ENCODE assay signal across 11 cellular contexts in the genomic region with DNA sequence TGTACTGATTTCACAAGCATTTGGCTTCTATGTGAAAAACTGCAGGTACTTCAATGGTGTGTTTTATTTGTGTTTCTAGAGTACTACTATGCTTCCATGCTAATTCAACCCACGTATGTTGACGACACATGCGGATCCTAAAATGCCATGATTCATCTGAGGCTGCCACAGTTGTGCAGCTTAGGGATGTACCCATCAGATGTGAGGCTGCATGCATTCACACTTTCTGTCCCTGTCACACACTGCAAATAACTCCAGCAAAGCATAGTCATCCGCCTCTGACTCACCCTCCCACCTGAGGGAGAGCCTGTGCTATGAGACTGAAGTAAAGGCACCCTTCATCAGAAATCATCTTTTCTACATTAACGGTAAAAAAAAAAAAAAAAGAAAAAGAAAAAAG. TPM values are rescaled to one million over a fixed set of nuclear protein-coding genes. Genes with fewer than 3 reads are reported as not detected.
A peak's percentile ranks its signal among the peaks of the same experiment; 100 is the strongest.
DNase-seq lines count a peak whose midpoint lies in the region; ATAC-seq and TF ChIP-seq lines count a peak whose summit lies in the region.
"Had no signal": no experiment of that assay in that cellular context is flagged by ENCODE, and none has a peak within 500 bp of the region (broad histone marks: within the 10 kb centered on the region; RNA-seq: fewer than 3 reads in every experiment).

No MANE protein-coding gene starts in this region.

- no peak overlapping the region for H3K27ac Mint-ChIP-seq in activated CD4-positive, alpha-beta memory T cell treated with anti-CD3 and anti-CD28 coated beads, Interleukin-2, amount 10 ng/mL, durations not matched to agents 7 days and 5 days

- no peak overlapping the region for H3K4me3 Mint-ChIP-seq in activated CD4-positive, alpha-beta memory T cell treated with anti-CD3 and anti-CD28 coated beads, Interleukin-2, amount 10 ng/mL, durations not matched to agents 7 days and 5 days

- TF ChIP-seq POLR2A in esophagus squamous epithelium (IDR thresholded peaks at IDR 0.05): no peak

- POLR2A ChIA-PET in activated CD4-positive, alpha-beta memory T cell treated with anti-CD3 and anti-CD28 coated beads, Interleukin-2, amount 10 ng/mL, durations not matched to agents 7 days and 5 days (lab: Charles Lee): interaction anchor here (1.0 kb wide), 2 partner anchors 20 to 22 kb away, joined by 3 to 4 read pairs; partner anchors contain the start of gene SERTAD2

- H3K4me1 Mint-ChIP-seq in activated CD4-positive, alpha-beta memory T cell treated with anti-CD3 and anti-CD28 coated beads, Interleukin-2, amount 10 ng/mL, durations not matched to agents 7 days and 5 days: peaks cover 10% of the 10 kb centered on the region

- no peak overlapping the region for H3K4me3 ChIP-seq in esophagus squamous epithelium
- H3K4me3 ChIP-seq: SJSA1 had no signal

- no peaks in the 10 kb centered on the region for H3K9me3 ChIP-seq in esophagus squamous epithelium
- H3K9me3 ChIP-seq: SJSA1 had no signal

- H3K27me3 Mint-ChIP-seq in activated CD4-positive, alpha-beta memory T cell treated with anti-CD3 and anti-CD28 coated beads, Interleukin-2, amount 10 ng/mL, durations not matched to agents 7 days and 5 days: no peaks in the 10 kb centered on the region

- H3K27me3 ChIP-seq in esophagus squamous epithelium: no peaks in the 10 kb centered on the region
- H3K27me3 ChIP-seq: SJSA1 had no signal

- CTCF ChIA-PET in activated CD4-positive, alpha-beta memory T cell treated with anti-CD3 and anti-CD28 coated beads, Interleukin-2, amount 10 ng/mL, durations not matched to agents 7 days and 5 days (lab: Charles Lee): interaction anchor here (0.8 to 1.3 kb wide), 2 partner anchors 22 to 29 kb away, joined by 3 read pairs; partner anchors contain the start of gene SERTAD2

- peaks cover 0 to 18% (median 0%) of the 10 kb centered on the region in 3 donors for H3K4me1 ChIP-seq in esophagus squamous epithelium

- intact Hi-C loops in esophagus squamous epithelium (cut with DNase I): no loop called here

- H3K36me3 Mint-ChIP-seq in activated CD4-positive, alpha-beta memory T cell treated with anti-CD3 and anti-CD28 coated beads, Interleukin-2, amount 10 ng/mL, durations not matched to agents 7 days and 5 days (ENCODE audit: low read depth): no peaks in the 10 kb centered on the region

- H3K27ac ChIP-seq in esophagus squamous epithelium: no peak overlapping the region
- H3K27ac ChIP-seq: HL-60, SJSA1 had no signal

- no peaks in the 10 kb centered on the region for H3K9me3 Mint-ChIP-seq in activated CD4-positive, alpha-beta memory T cell treated with anti-CD3 and anti-CD28 coated beads, Interleukin-2, amount 10 ng/mL, durations not matched to agents 7 days and 5 days

- TF ChIP-seq CTCF in esophagus squamous epithelium (IDR thresholded peaks at IDR 0.05): no peak

- ATAC-seq in HG03571 (IDR thresholded peaks at IDR 0.05; ENCODE audit: unreplicated experiment): no peak
- ATAC-seq in GM19324 (IDR thresholded peaks at IDR 0.05; ENCODE audit: low FRiP score, unreplicated experiment): no peak

- no peaks in the 10 kb centered on the region for H3K36me3 ChIP-seq in esophagus squamous epithelium
- H3K36me3 ChIP-seq: SJSA1 had no signal

- peak; percentile 50 for DNase-seq in HPDE6-E6E7 (ENCODE audit: extremely low spot score)
- peak; percentile 31 for DNase-seq in activated CD4-positive, alpha-beta memory T cell treated with anti-CD3 and anti-CD28 coated beads, Interleukin-2, amount 10 ng/mL, durations not matched to agents 7 days and 5 days
- peak; percentile 40 for DNase-seq in glomerular visceral epithelial cell (ENCODE audit: extremely low spot score)
- DNase-seq in stimulated activated CD8-positive, alpha-beta memory T cell treated with anti-CD3 and anti-CD28 coated beads, Interleukin-4, amount 100 ng/mL, for 48 hours: peak; percentile 75
- no peak for DNase-seq in esophagus squamous epithelium (lab: John Stamatoyannopoulos, UW)
- DNase-seq in NAMALWA (ENCODE audit: low spot score): no peak
- DNase-seq: kidney had no signal

- WGBS in esophagus squamous epithelium, 2 donors: 46% methylated on average over 5 of the region's 5 CpGs

RNA-seq across cellular contexts. Expression of gene SERTAD2, which starts 22.1 kb away (rescaled TPM):
- 10 to 100 TPM; 16.2 to 17.5 TPM for total RNA-seq in activated CD4-positive, alpha-beta memory T cell treated with anti-CD3 and anti-CD28 coated beads, Interleukin-2, amount 10 ng/mL, durations not matched to agents 7 days and 5 days
- 10 to 100 TPM; 19.5 to 54.0 (median 20.8) TPM for total RNA-seq in esophagus squamous epithelium

Comparison
In these comparisons a context has a peak if more than half of its experiments do, and no peak if none do; other contexts are left out.
1. DNase-seq: peak in HPDE6-E6E7 (single experiment), activated CD4-positive, alpha-beta memory T cell treated with anti-CD3 and anti-CD28 coated beads, Interleukin-2, amount 10 ng/mL, durations not matched to agents 7 days and 5 days (single experiment), glomerular visceral epithelial cell (single experiment) and stimulated activated CD8-positive, alpha-beta memory T cell treated with anti-CD3 and anti-CD28 coated beads, Interleukin-4, amount 100 ng/mL, for 48 hours (single experiment); none in esophagus squamous epithelium (single experiment) and NAMALWA (single experiment).